Comparison of ENCODE assay signal across 24 cellular contexts in the genomic region with DNA sequence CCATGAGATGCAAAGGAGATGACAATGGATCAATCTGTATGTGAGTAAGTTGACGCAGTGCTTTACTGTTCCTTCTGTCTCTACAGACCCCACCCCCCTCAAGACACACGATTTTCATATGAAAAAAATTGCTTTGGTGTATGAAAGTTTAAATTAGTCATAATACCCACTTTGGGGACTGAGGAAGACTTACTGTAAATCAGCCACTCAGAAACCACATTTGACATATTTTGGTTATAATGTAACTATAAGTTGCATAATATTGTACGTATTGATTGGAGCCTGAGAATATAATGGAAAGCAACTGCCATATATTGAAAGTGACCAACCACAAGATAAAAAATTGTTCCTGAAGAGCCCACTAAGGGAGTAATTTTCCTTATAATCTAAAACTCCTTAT.
DNase-seq lines count a peak whose midpoint lies in the region; ATAC-seq, FAIRE-seq and TF ChIP-seq lines count a peak whose summit lies in the region.
"Had no signal": no experiment of that assay in that cellular context is flagged by ENCODE, and none has a peak within 500 bp of the region (broad histone marks: within the 10 kb centered on the region; RNA-seq: fewer than 3 reads in every experiment).

No MANE protein-coding gene starts in this region.

- no peak for ATAC-seq in GM18867 (IDR thresholded peaks at IDR 0.05; ENCODE audit: unreplicated experiment)
- ATAC-seq: CD8-positive, alpha-beta T cell; GM12878; HCT116 had no signal

- H3K4me3 Mint-ChIP-seq in nephron, result no peak overlapping the region
- H3K4me3 Mint-ChIP-seq: B cell; CD4-positive, CD25-positive, alpha-beta regulatory T cell; CD8-positive, alpha-beta T cell had no signal

- H3K4me3 ChIP-seq in fibroblast of mammary gland (ENCODE audit: control insufficient read depth, low read depth, low read length) (no peak overlapping the region), testis (no peak overlapping the region)
- H3K4me3 ChIP-seq: BLaER1, GM12878, GM23248 had no signal

- TF ChIP-seq CTCF in fibroblast of mammary gland (conservative IDR thresholded peaks at IDR 0.05; ENCODE audit: control insufficient read depth, insufficient read depth, low read depth, low read length) (no peak), nephron (IDR thresholded peaks at IDR 0.05; ENCODE audit: unreplicated experiment in 3 of 3) (no peak), testis (IDR thresholded peaks at IDR 0.05) (no peak)

- no peaks in the 10 kb centered on the region for H3K27me3 Mint-ChIP-seq in nephron (ENCODE audit: low read depth)
- H3K27me3 Mint-ChIP-seq: B cell; CD4-positive, CD25-positive, alpha-beta regulatory T cell had no signal

- DNase-seq in EL (peak; percentile 20), RCC 7860 (ENCODE audit: low spot score) (no peak), fibroblast of mammary gland (ENCODE audit: low read depth) (peak; percentile 58), testis (no peak), cortex of kidney (lab: John Stamatoyannopoulos, UW) (no peak), SW480 (ENCODE audit: low spot score) (no peak)
- DNase-seq: Caco-2; CD4-positive, CD25-positive, alpha-beta regulatory T cell; CD8-positive, alpha-beta T cell; DMS153; DND-41; GDM1; GM23248; H7 had no signal

- no peaks in the 10 kb centered on the region for H3K36me3 ChIP-seq in testis (ENCODE audit: low read depth, missing control alignments)
- H3K36me3 ChIP-seq: BLaER1 had no signal

- peak; percentile 55 for FAIRE-seq in RCC 7860 (lab: Jason Lieb, UNC)
- FAIRE-seq: A204.1, GM12878, H1 had no signal

- WGBS in testis, 2 donors, result 85 to 86% methylated on average over 3 of the region's 3 CpGs

- H3K36me3 Mint-ChIP-seq in nephron (ENCODE audit: low read depth), result peaks cover 14% of the 10 kb centered on the region
- H3K36me3 Mint-ChIP-seq: CD4-positive, CD25-positive, alpha-beta regulatory T cell; CD8-positive, alpha-beta T cell had no signal

- peak overlapping the region in 2 of 3 experiments; percentile 7 to 55 for H3K27ac Mint-ChIP-seq in nephron
- H3K27ac Mint-ChIP-seq: B cell; CD4-positive, CD25-positive, alpha-beta regulatory T cell; CD8-positive, alpha-beta T cell had no signal

- intact Hi-C loops in testis (cut with DNase I; ENCODE audit: low total_unique reads), result no loop called here

- peaks cover 43% of the 10 kb centered on the region for H3K4me1 Mint-ChIP-seq in nephron
- H3K4me1 Mint-ChIP-seq: B cell; CD4-positive, CD25-positive, alpha-beta regulatory T cell had no signal

- no peaks in the 10 kb centered on the region for H3K4me1 ChIP-seq in testis
- H3K4me1 ChIP-seq: Caco-2 had no signal

- H3K9me3 ChIP-seq in testis, result no peaks in the 10 kb centered on the region
- H3K9me3 ChIP-seq: BLaER1, Caco-2 had no signal

- no peak for TF ChIP-seq POLR2A in testis (IDR thresholded peaks at IDR 0.05)

- H3K9me3 Mint-ChIP-seq in nephron, result no peaks in the 10 kb centered on the region

- H3K27ac ChIP-seq in testis, result no peak overlapping the region
- H3K27ac ChIP-seq: 22Rv1, BLaER1, C4-2B, GM23248 had no signal

- no peaks in the 10 kb centered on the region for H3K27me3 ChIP-seq in testis
- H3K27me3 ChIP-seq: BLaER1 had no signal

Comparison
In these comparisons a context has a peak if more than half of its experiments do, and no peak if none do; other contexts are left out.
1. DNase-seq: peak in EL (single experiment) and fibroblast of mammary gland (single experiment); none in RCC 7860 (single experiment), testis (single experiment), cortex of kidney (single experiment) and SW480 (single experiment).